ENCODE assay signal across 9 cellular contexts in the genomic region with DNA sequence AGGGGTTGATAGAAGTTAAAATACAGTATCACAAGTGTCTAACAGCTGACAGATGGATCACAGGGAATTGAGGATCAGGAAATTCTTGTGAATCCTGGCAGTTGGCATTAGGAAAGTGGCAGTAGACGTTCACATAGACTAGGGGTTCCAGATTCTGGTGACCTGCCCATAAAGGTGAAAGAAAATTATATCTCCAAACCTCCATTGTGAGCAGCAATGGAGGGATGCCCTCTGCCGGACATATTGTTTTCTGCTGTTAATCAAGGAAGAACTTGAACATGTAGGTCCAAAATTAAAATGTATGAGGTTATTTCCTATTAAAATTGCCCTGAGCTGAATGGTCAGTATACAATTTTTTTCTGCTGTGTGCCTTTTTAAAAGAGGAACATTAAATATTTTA. TPM values are rescaled to one million over a fixed set of nuclear protein-coding genes. Genes with fewer than 3 reads are reported as not detected.
A peak's percentile ranks its signal among the peaks of the same experiment; 100 is the strongest.
DNase-seq lines count a peak whose midpoint lies in the region; ATAC-seq and TF ChIP-seq lines count a peak whose summit lies in the region.
"Had no signal": no experiment of that assay in that cellular context is flagged by ENCODE, and none has a peak within 500 bp of the region (broad histone marks: within the 10 kb centered on the region; RNA-seq: fewer than 3 reads in every experiment).

No MANE protein-coding gene starts in this region.

- H3K27me3 Mint-ChIP-seq in neural crest cell (ENCODE audit: low read depth), result peaks cover 8% of the 10 kb centered on the region

- in situ Hi-C loops in astrocyte of the cerebellum (cut with HindIII; ENCODE audit: low sequenced_read_pairs), result no loop called here

- no peak overlapping the region for H3K27ac Mint-ChIP-seq in neural crest cell (ENCODE audit: unreplicated experiment)
- H3K27ac Mint-ChIP-seq: activated T-cell treated with anti-CD3 and anti-CD28 coated beads, Interleukin-2, amount 50 U/mL, for 24 hours had no signal

- no peaks in the 10 kb centered on the region for H3K4me1 Mint-ChIP-seq in neural crest cell

- peak; percentile 73 for TF ChIP-seq CTCF in LNCAP (IDR thresholded peaks at IDR 0.05)
- TF ChIP-seq CTCF in astrocyte of the cerebellum (IDR thresholded peaks at IDR 0.05; ENCODE audit: low read depth, low read length, missing control alignments), result peak; percentile 24
- TF ChIP-seq CTCF in neural crest cell (conservative IDR thresholded peaks at IDR 0.05), result peak; percentile 63

- H3K36me3 Mint-ChIP-seq in neural crest cell (ENCODE audit: low read depth), result no peaks in the 10 kb centered on the region

- no peaks in the 10 kb centered on the region for H3K9me3 Mint-ChIP-seq in neural crest cell
- H3K9me3 Mint-ChIP-seq: activated T-cell treated with anti-CD3 and anti-CD28 coated beads, Interleukin-2, amount 50 U/mL, for 24 hours had no signal

- DNase-seq in SHP77 (lab: John Stamatoyannopoulos, UW) (peak; percentile 13 to 31), SHP77 treated with DMSO at 0.1 percent for 48 hours (lab: John Stamatoyannopoulos, UW) (no peak), astrocyte of the cerebellum (ENCODE audit: low read depth) (no peak), neural crest cell (ENCODE audit: low read depth, low spot score) (no peak)
- no peak for DNase-seq in stimulated activated naive CD4-positive, alpha-beta T cell (lab: John Stamatoyannopoulos, UW)
- no peak for DNase-seq in stimulated activated CD4-positive, alpha-beta T cell treated with anti-CD3 and anti-CD28 coated beads, Interleukin-12 subunit alpha, Interleukin-12 subunit beta, amount 100 ng/mL, for 4 hours
- DNase-seq: activated T-cell treated with anti-CD3 and anti-CD28 coated beads, Interleukin-2, amount 50 U/mL, for 24 hours had no signal

- no peak for ATAC-seq in HG02588 (IDR thresholded peaks at IDR 0.05; ENCODE audit: unreplicated experiment)

- no peak overlapping the region for H3K4me3 ChIP-seq in astrocyte of the cerebellum (ENCODE audit: low read depth, low read length)

- H3K4me3 Mint-ChIP-seq in neural crest cell, result no peak overlapping the region
- H3K4me3 Mint-ChIP-seq: activated T-cell treated with anti-CD3 and anti-CD28 coated beads, Interleukin-2, amount 50 U/mL, for 24 hours had no signal

RNA-seq across cellular contexts. Expression of gene NME8, which starts 5.1 kb away (rescaled TPM):
- not detected in 2 replicates for total RNA-seq in neural crest cell

Comparison
In these comparisons a context has a peak if more than half of its experiments do, and no peak if none do; other contexts are left out.
1. DNase-seq: peak in SHP77 (2 of 2); none in SHP77 treated with DMSO at 0.1 percent for 48 hours (single experiment), astrocyte of the cerebellum (single experiment), neural crest cell (single experiment), stimulated activated naive CD4-positive, alpha-beta T cell (0 of 6) and stimulated activated CD4-positive, alpha-beta T cell treated with anti-CD3 and anti-CD28 coated beads, Interleukin-12 subunit alpha, Interleukin-12 subunit beta, amount 100 ng/mL, for 4 hours (single experiment).
2. Peak in every context shown above with its lines, with median percentiles within 50 percentile points of each other: CTCF ChIP-seq.